ENCODE assay signal across 8 cellular contexts in genomic region chr10:42866115-42866995, GRCh38.
DNase-seq lines count a peak whose midpoint lies in the region; ATAC-seq lines count a peak whose summit lies in the region.

No MANE protein-coding gene starts in this region.

- peak; percentile 84 for ATAC-seq in HG03432 (IDR thresholded peaks at IDR 0.05; ENCODE audit: unreplicated experiment)
- peak; percentile 100 for ATAC-seq in left cardiac atrium
- ATAC-seq in GM21360 (IDR thresholded peaks at IDR 0.05; ENCODE audit: unreplicated experiment): no peak

- intact Hi-C loops in left cardiac atrium (cut with DNase I) (loop anchor here in 1 of 2 donors (1.0 kb wide), 1 partner anchor 239 kb away; no protein-coding TSS in a partner anchor), posterior vena cava (cut with DNase I) (loop anchor here (5.0 kb wide), 1 partner anchor 241 kb away; no protein-coding TSS in a partner anchor)

- DNase-seq in SIG-M5 treated with dmso at 0.1 percent for 504 hours (lab: John Stamatoyannopoulos, UW; ENCODE audit: unreplicated experiment) (peak; percentile 16), SIG-M5 (lab: John Stamatoyannopoulos, UW) (no peak), RKO (ENCODE audit: low spot score) (peak; percentile 56), amygdala (lab: John Stamatoyannopoulos, UW) (peak in 49 of 56 donors; percentile 6 to 85 (median 51)), left cardiac atrium (peak; percentile 89), posterior vena cava (ENCODE audit: low spot score) (peak; percentile 95)
